Comparison of ENCODE assay signal across 10 cellular contexts in genomic region chr19:2454962-2455409, GRCh38. TPM values are rescaled to one million over a fixed set of nuclear protein-coding genes. Genes with fewer than 3 reads are reported as not detected.
DNase-seq lines count a peak whose midpoint lies in the region; ATAC-seq lines count a peak whose summit lies in the region.
"Had no signal": no experiment of that assay in that cellular context is flagged by ENCODE, and none has a peak within 500 bp of the region (broad histone marks: within the 10 kb centered on the region; RNA-seq: fewer than 3 reads in every experiment).

No MANE protein-coding gene starts in this region.

- peak overlapping the region; percentile 100 for H3K9ac ChIP-seq in NT2/D1 (ENCODE audit: insufficient read length, low read depth)

- no peaks in the 10 kb centered on the region for H3K9me3 Mint-ChIP-seq in activated CD4-positive, alpha-beta T cell treated with anti-CD3 and anti-CD28 coated beads, Interleukin-2, amount 10 ng/mL, durations not matched to agents 7 days and 5 days

- H3K36me3 ChIP-seq in NT2/D1 (ENCODE audit: insufficient read depth, insufficient read length, low read length) (peaks cover 49% of the 10 kb centered on the region), ectodermal cell (ENCODE audit: control insufficient read depth, insufficient read depth, low read length) (no peaks in the 10 kb centered on the region)

- no peaks in the 10 kb centered on the region for H3K9me3 ChIP-seq in NT2/D1 (ENCODE audit: insufficient read depth, low read length)
- no peaks in the 10 kb centered on the region for H3K9me3 ChIP-seq in ectodermal cell (ENCODE audit: control insufficient read depth, low read length)

- ATAC-seq in left colon: no peak
- ATAC-seq in HG03139 (IDR thresholded peaks at IDR 0.05; ENCODE audit: unreplicated experiment): no peak

- H3K27ac Mint-ChIP-seq in activated CD4-positive, alpha-beta T cell treated with anti-CD3 and anti-CD28 coated beads, Interleukin-2, amount 10 ng/mL, durations not matched to agents 7 days and 5 days: peak overlapping the region; percentile 86

- POLR2A ChIA-PET in activated CD4-positive, alpha-beta T cell treated with anti-CD3 and anti-CD28 coated beads, Interleukin-2, amount 10 ng/mL, durations not matched to agents 7 days and 5 days (lab: Charles Lee): no interaction called here

- H3K4me1 Mint-ChIP-seq in activated CD4-positive, alpha-beta T cell treated with anti-CD3 and anti-CD28 coated beads, Interleukin-2, amount 10 ng/mL, durations not matched to agents 7 days and 5 days: peaks cover 25% of the 10 kb centered on the region

- H3K4me1 ChIP-seq in NT2/D1 (ENCODE audit: insufficient read depth, insufficient read length) (peaks cover 23% of the 10 kb centered on the region), ectodermal cell (ENCODE audit: control insufficient read depth, insufficient read depth, low read length) (peaks cover 12% of the 10 kb centered on the region)

- no peak for DNase-seq in activated CD4-positive, alpha-beta T cell treated with anti-CD3 and anti-CD28 coated beads, Interleukin-2, amount 10 ng/mL, durations not matched to agents 7 days and 5 days
- DNase-seq in activated CD4-positive, alpha-beta T cell treated with anti-CD3 and anti-CD28 coated beads, Interleukin-2, amount 50 U/mL, for 1 hour: no peak
- no peak for DNase-seq in NT2/D1 (ENCODE audit: low read depth, low spot score)
- peak; percentile 79 for DNase-seq in posterior vena cava (ENCODE audit: low spot score)
- no peak for DNase-seq in left colon
- DNase-seq in NCI-H2029 treated with DMSO at 0.1 percent for 48 hours (lab: John Stamatoyannopoulos, UW): no peak
- DNase-seq: NCI-H1105, nucleus accumbens had no signal

- H3K27me3 ChIP-seq in NT2/D1 (ENCODE audit: insufficient read depth, insufficient read length): no peaks in the 10 kb centered on the region
- H3K27me3 ChIP-seq in ectodermal cell (ENCODE audit: control insufficient read depth, insufficient read depth, low read length, poor library complexity, severe bottlenecking): no peaks in the 10 kb centered on the region

- CTCF ChIA-PET in activated CD4-positive, alpha-beta T cell treated with anti-CD3 and anti-CD28 coated beads, Interleukin-2, amount 10 ng/mL, durations not matched to agents 7 days and 5 days (lab: Charles Lee): interaction anchor here (0.6 to 2.1 kb wide), 3 partner anchors 11 to 182 kb away, joined by 3 to 7 read pairs (median 3); no protein-coding TSS in a partner anchor

- intact Hi-C loops in posterior vena cava (cut with DNase I): loop anchor here in 1 of 2 donors (5.0 kb wide), 1 partner anchor 1967 kb away; no protein-coding TSS in a partner anchor
- intact Hi-C loops in left colon (cut with DNase I, micrococcal nuclease): no loop called here

- H3K4me3 ChIP-seq in NT2/D1 (ENCODE audit: insufficient read length, low read depth) (peak overlapping the region; percentile 99), ectodermal cell (ENCODE audit: insufficient read depth, low read depth, low read length) (peak overlapping the region; percentile 88)

- H3K36me3 Mint-ChIP-seq in activated CD4-positive, alpha-beta T cell treated with anti-CD3 and anti-CD28 coated beads, Interleukin-2, amount 10 ng/mL, durations not matched to agents 7 days and 5 days (ENCODE audit: low read depth): peaks cover 15% of the 10 kb centered on the region

- WGBS in ectodermal cell, 2 experiments: 80 to 86% methylated on average over 6 of the region's 6 CpGs

- no peak overlapping the region for H3K27ac ChIP-seq in ectodermal cell (ENCODE audit: insufficient read depth, low read depth, low read length, poor library complexity, severe bottlenecking)

- H3K27me3 Mint-ChIP-seq in activated CD4-positive, alpha-beta T cell treated with anti-CD3 and anti-CD28 coated beads, Interleukin-2, amount 10 ng/mL, durations not matched to agents 7 days and 5 days: no peaks in the 10 kb centered on the region

- H3K4me3 Mint-ChIP-seq in activated CD4-positive, alpha-beta T cell treated with anti-CD3 and anti-CD28 coated beads, Interleukin-2, amount 10 ng/mL, durations not matched to agents 7 days and 5 days: peak overlapping the region; percentile 82

RNA-seq across cellular contexts. Expression of gene LMNB2, which starts 1.8 kb away (rescaled TPM):
- total RNA-seq in activated CD4-positive, alpha-beta T cell treated with anti-CD3 and anti-CD28 coated beads, Interleukin-2, amount 10 ng/mL, durations not matched to agents 7 days and 5 days: 100 to 1,000 TPM; 101 to 113 TPM
- polyA plus RNA-seq in ectodermal cell (2013, experiment 1 of 4): 210 TPM
- 193 TPM for polyA plus RNA-seq in ectodermal cell (2013, experiment 2 of 4)
- 120 TPM for polyA plus RNA-seq in ectodermal cell (2013, experiment 3 of 4)
- 124 TPM for polyA plus RNA-seq in ectodermal cell (2013, experiment 4 of 4)
- total RNA-seq in posterior vena cava: 10 to 100 TPM; 14.4 to 17.9 TPM
- 10 to 100 TPM; 23.6 to 43.9 TPM for total RNA-seq in left colon

RNA-seq across cellular contexts. Expression of gene GADD45B, which starts 20.9 kb away (rescaled TPM):
- total RNA-seq in activated CD4-positive, alpha-beta T cell treated with anti-CD3 and anti-CD28 coated beads, Interleukin-2, amount 10 ng/mL, durations not matched to agents 7 days and 5 days: 10 to 100 TPM; 31.2 to 39.2 TPM
- polyA plus RNA-seq in ectodermal cell (2013, experiment 1 of 4): 5.6 TPM
- 4.5 TPM for polyA plus RNA-seq in ectodermal cell (2013, experiment 2 of 4)
- 4.3 TPM for polyA plus RNA-seq in ectodermal cell (2013, experiment 3 of 4)
- 1.9 TPM for polyA plus RNA-seq in ectodermal cell (2013, experiment 4 of 4)
- total RNA-seq in posterior vena cava (100 to 1,000 TPM; 120 to 160 TPM), left colon (10 to 100 TPM; 44.4 to 53.8 TPM)

RNA-seq across cellular contexts. Expression of gene TIMM13, which starts 27.6 kb away (rescaled TPM):
- total RNA-seq in activated CD4-positive, alpha-beta T cell treated with anti-CD3 and anti-CD28 coated beads, Interleukin-2, amount 10 ng/mL, durations not matched to agents 7 days and 5 days: 10 to 100 TPM; 49.0 to 66.4 TPM
- polyA plus RNA-seq in ectodermal cell (2013, experiment 1 of 4): 93.0 TPM
- 90.3 TPM for polyA plus RNA-seq in ectodermal cell (2013, experiment 2 of 4)
- 99.9 TPM for polyA plus RNA-seq in ectodermal cell (2013, experiment 3 of 4)
- 107 TPM for polyA plus RNA-seq in ectodermal cell (2013, experiment 4 of 4)
- total RNA-seq in posterior vena cava (10 to 100 TPM; 32.8 to 37.2 TPM), left colon (100 to 1,000 TPM in 1 of 2 donors, 10 to 100 TPM in 1; 90.2 to 129 TPM)
